9 cellular contexts compared by ENCODE assay signal in the genomic region with DNA sequence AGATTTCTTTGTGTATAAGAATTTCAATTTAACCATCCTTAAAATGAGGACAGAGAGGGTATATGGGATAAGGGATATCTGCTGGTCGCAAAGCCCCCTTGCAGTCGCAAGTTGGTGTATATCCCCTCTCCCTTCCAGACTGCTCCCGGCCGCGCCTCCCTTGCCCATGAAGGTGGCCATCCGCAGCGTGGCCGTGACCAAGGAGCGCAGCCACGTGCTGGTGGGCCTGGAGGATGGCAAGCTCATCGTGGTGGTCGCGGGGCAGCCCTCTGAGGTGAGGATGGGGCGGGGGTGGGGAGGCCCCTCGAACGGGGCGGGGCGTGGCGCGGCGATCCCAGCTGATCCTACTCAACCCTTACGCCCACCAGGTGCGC. TPM values are rescaled to one million over a fixed set of nuclear protein-coding genes. Genes with fewer than 3 reads are reported as not detected.
DNase-seq lines count a peak whose midpoint lies in the region; ATAC-seq and TF ChIP-seq lines count a peak whose summit lies in the region.
"Had no signal": no experiment of that assay in that cellular context is flagged by ENCODE, and none has a peak within 500 bp of the region (broad histone marks: within the 10 kb centered on the region; RNA-seq: fewer than 3 reads in every experiment).

No MANE protein-coding gene starts in this region.

- H2BK15ac ChIP-seq in mesenchymal stem cell (ENCODE audit: low read depth, poor library complexity, severe bottlenecking) = peak overlapping the region; percentile 38

- H3K18ac ChIP-seq in mesenchymal stem cell (ENCODE audit: low read depth in 1 of 2, low read length in 2 of 2) = peak overlapping the region in 1 of 2 experiments; percentile 44

- no peak for TF ChIP-seq CTCF in choroid plexus epithelial cell (conservative IDR thresholded peaks at IDR 0.05; ENCODE audit: low read depth, low read length)
- TF ChIP-seq CTCF in tibial artery (IDR thresholded peaks at IDR 0.05) = no peak

- no peak overlapping the region for H4K8ac ChIP-seq in mesenchymal stem cell (ENCODE audit: low read length)

- peak overlapping the region in 1 of 2 experiments; percentile 75 for H2BK12ac ChIP-seq in mesenchymal stem cell (ENCODE audit: low read length in 2 of 2)

- no peaks in the 10 kb centered on the region for H3K9me3 Mint-ChIP-seq in activated CD8-positive, alpha-beta memory T cell treated with anti-CD3 and anti-CD28 coated beads, Interleukin-2, amount 10 ng/mL, durations not matched to agents 7 days and 5 days (ENCODE audit: low read depth)
- H3K9me3 Mint-ChIP-seq: stimulated activated effector memory CD8-positive, alpha-beta T cell treated with anti-CD3 and anti-CD28 coated beads, Interleukin-12 subunit alpha, Interleukin-12 subunit beta, amount 100 ng/mL, for 72 hours had no signal

- H3K27ac ChIP-seq in mesenchymal stem cell (ENCODE audit: low read length, poor library complexity, severe bottlenecking) (no peak overlapping the region), tibial artery (peak overlapping the region; percentile 91)

- peak overlapping the region in 1 of 2 experiments; percentile 26 for H3K14ac ChIP-seq in mesenchymal stem cell (ENCODE audit: low read length in 2 of 2)

- peak overlapping the region; percentile 25 for H3K4me3 Mint-ChIP-seq in activated CD8-positive, alpha-beta memory T cell treated with anti-CD3 and anti-CD28 coated beads, Interleukin-2, amount 10 ng/mL, durations not matched to agents 7 days and 5 days

- no peak overlapping the region for H2AFZ ChIP-seq in mesenchymal stem cell (ENCODE audit: low read depth, low read length)

- no peak overlapping the region for H2BK120ac ChIP-seq in mesenchymal stem cell (ENCODE audit: low read depth, low read length)

- no peaks in the 10 kb centered on the region for H3K9me3 ChIP-seq in mesenchymal stem cell (ENCODE audit: control insufficient read depth, low read length)
- H3K9me3 ChIP-seq in tibial artery = no peaks in the 10 kb centered on the region

- H3K27ac Mint-ChIP-seq in activated CD8-positive, alpha-beta memory T cell treated with anti-CD3 and anti-CD28 coated beads, Interleukin-2, amount 10 ng/mL, durations not matched to agents 7 days and 5 days = peak overlapping the region; percentile 60

- H3K4me3 ChIP-seq in choroid plexus epithelial cell (ENCODE audit: low read depth, low read length) (peak overlapping the region; percentile 67), mesenchymal stem cell (ENCODE audit: insufficient read depth in 1 of 2, low read depth in 1 of 2, low read length in 2 of 2) (peak overlapping the region; percentile 45 to 79), tibial artery (peak overlapping the region; percentile 60 to 81)

- 84% methylated on average over 13 of the region's 23 CpGs for WGBS in mesenchymal stem cell

- H3K4me1 ChIP-seq in mesenchymal stem cell (ENCODE audit: control insufficient read depth, insufficient read depth, low read depth, low read length) = peaks cover 12% of the 10 kb centered on the region
- H3K4me1 ChIP-seq in tibial artery = peaks cover 4 to 15% (median 12%) of the 10 kb centered on the region in 4 donors

- H3K4me1 Mint-ChIP-seq in activated CD8-positive, alpha-beta memory T cell treated with anti-CD3 and anti-CD28 coated beads, Interleukin-2, amount 10 ng/mL, durations not matched to agents 7 days and 5 days = peaks cover 29% of the 10 kb centered on the region

- H3K79me1 ChIP-seq in mesenchymal stem cell (replicated peaks; ENCODE audit: low read length, poor library complexity, severe bottlenecking) = peaks cover 6% of the 10 kb centered on the region

- ATAC-seq in activated CD8-positive, alpha-beta memory T cell treated with anti-CD3 and anti-CD28 coated beads, Interleukin-2, amount 10 ng/mL, durations not matched to agents 7 days and 5 days = no peak
- no peak for ATAC-seq in HG03457 (IDR thresholded peaks at IDR 0.05; ENCODE audit: unreplicated experiment)

- no peak overlapping the region for H2AK5ac ChIP-seq in mesenchymal stem cell (ENCODE audit: low read length, severe bottlenecking)

- peaks cover 16% of the 10 kb centered on the region for H3K36me3 Mint-ChIP-seq in activated CD8-positive, alpha-beta memory T cell treated with anti-CD3 and anti-CD28 coated beads, Interleukin-2, amount 10 ng/mL, durations not matched to agents 7 days and 5 days

- H3K9ac ChIP-seq in mesenchymal stem cell (ENCODE audit: low read length) = peak overlapping the region; percentile 95

- H3K23ac ChIP-seq in mesenchymal stem cell (ENCODE audit: low read length in 2 of 2) = no peak overlapping the region

- DNase-seq in activated CD8-positive, alpha-beta memory T cell treated with anti-CD3 and anti-CD28 coated beads, Interleukin-2, amount 10 ng/mL, durations not matched to agents 7 days and 5 days = no peak
- DNase-seq in activated CD8-positive, alpha-beta memory T cell treated with anti-CD3 and anti-CD28 coated beads, Interleukin-2, amount 50 U/mL, for 4 hours = no peak
- no peak for DNase-seq in choroid plexus epithelial cell (ENCODE audit: low read depth)
- no peak for DNase-seq in mesenchymal stem cell
- DNase-seq in tibial artery = no peak
- no peak for DNase-seq in activated naive CD4-positive, alpha-beta T cell treated with anti-CD3 and anti-CD28 coated beads, Interleukin-2, amount 50 U/mL, for 16 hours
- no peak for DNase-seq in stimulated activated naive CD4-positive, alpha-beta T cell (lab: John Stamatoyannopoulos, UW)

- H4K91ac ChIP-seq in mesenchymal stem cell (ENCODE audit: low read length) = no peak overlapping the region

- no peak overlapping the region for H2BK5ac ChIP-seq in mesenchymal stem cell (ENCODE audit: low read depth, low read length, poor library complexity, severe bottlenecking)

- CTCF ChIA-PET in activated CD8-positive, alpha-beta memory T cell treated with anti-CD3 and anti-CD28 coated beads, Interleukin-2, amount 10 ng/mL, durations not matched to agents 7 days and 5 days (lab: Charles Lee) = interaction anchor here (0.7 to 1.5 kb wide), 4 partner anchors 8 to 156 kb away, joined by 3 to 4 read pairs (median 3); a partner anchor contains a TSS

- no peaks in the 10 kb centered on the region for H3K27me3 Mint-ChIP-seq in activated CD8-positive, alpha-beta memory T cell treated with anti-CD3 and anti-CD28 coated beads, Interleukin-2, amount 10 ng/mL, durations not matched to agents 7 days and 5 days

- H3K4ac ChIP-seq in mesenchymal stem cell (ENCODE audit: low read depth in 1 of 2, low read length in 2 of 2) = no peak overlapping the region

- intact Hi-C loops in tibial artery (cut with DNase I; ENCODE audit: low total_unique reads) = loop anchor here (10.0 kb wide), 1 partner anchor 276 kb away; a partner anchor contains a TSS

- peak overlapping the region; percentile 26 for H3K4me2 ChIP-seq in mesenchymal stem cell (ENCODE audit: low read length, poor library complexity, severe bottlenecking)

- H3K27me3 ChIP-seq in mesenchymal stem cell (ENCODE audit: control insufficient read depth in 1 of 2, insufficient read depth in 1 of 2, low read length in 2 of 2) = no peaks in the 10 kb centered on the region
- no peaks in the 10 kb centered on the region for H3K27me3 ChIP-seq in tibial artery

- peaks cover 5 to 66% of the 10 kb centered on the region in 2 experiments for H3K36me3 ChIP-seq in mesenchymal stem cell (ENCODE audit: control insufficient read depth in 1 of 2, insufficient read depth in 2 of 2, low read depth in 1 of 2, low read length in 2 of 2)
- peaks cover 4 to 51% (median 12%) of the 10 kb centered on the region in 3 donors for H3K36me3 ChIP-seq in tibial artery

RNA-seq across cellular contexts. Expression of a gene that starts 29.4 kb away (rescaled TPM):
- 100 to 1,000 TPM; 164 to 262 TPM for total RNA-seq in activated CD8-positive, alpha-beta memory T cell treated with anti-CD3 and anti-CD28 coated beads, Interleukin-2, amount 10 ng/mL, durations not matched to agents 7 days and 5 days
- 2.0 TPM for polyA plus RNA-seq in mesenchymal stem cell (2013, experiment 1 of 2)
- polyA plus RNA-seq in mesenchymal stem cell (2013, experiment 2 of 2) = 1.7 TPM

RNA-seq across cellular contexts. Expression of a gene that starts 32.3 kb away (rescaled TPM):
- 10 to 100 TPM; 65.9 to 72.7 TPM for total RNA-seq in activated CD8-positive, alpha-beta memory T cell treated with anti-CD3 and anti-CD28 coated beads, Interleukin-2, amount 10 ng/mL, durations not matched to agents 7 days and 5 days
- polyA plus RNA-seq in mesenchymal stem cell (2013, experiment 1 of 2) = 25.6 TPM
- polyA plus RNA-seq in mesenchymal stem cell (2013, experiment 2 of 2) = 26.2 TPM
